8 cellular contexts compared by ENCODE assay signal in genomic region chr15:56886450-56886856, GRCh38. TPM values are rescaled to one million over a fixed set of nuclear protein-coding genes. Genes with fewer than 3 reads are reported as not detected.
DNase-seq lines count a peak whose midpoint lies in the region; TF ChIP-seq lines count a peak whose summit lies in the region.

No MANE protein-coding gene starts in this region.

- peaks cover 16% of the 10 kb centered on the region for H3F3A ChIP-seq in MM.1S (ENCODE audit: insufficient read depth, low read length)

- H3K27ac ChIP-seq in MM.1S (ENCODE audit: low read length) (peak overlapping the region; percentile 58; the same call in 1 of the 2 replicates), breast epithelium (peak overlapping the region; percentile 97 to 98)

- H3K9me3 ChIP-seq in ES-I3 (ENCODE audit: control insufficient read depth, insufficient read depth, low read length) (no peaks in the 10 kb centered on the region), MM.1S (replicated peaks; ENCODE audit: insufficient read depth, low read length) (no peaks in the 10 kb centered on the region), breast epithelium (no peaks in the 10 kb centered on the region), mononuclear cell (ENCODE audit: low read depth, low read length) (no peaks in the 10 kb centered on the region)

- DNase-seq in MM.1S (peak; percentile 15), breast epithelium (ENCODE audit: low spot score in 2 of 2) (no peak), DMS114 treated with DMSO at 0.1 percent for 48 hours (lab: John Stamatoyannopoulos, UW; ENCODE audit: unreplicated experiment) (no peak), T1000 (lab: John Stamatoyannopoulos, UW) (no peak), SHP77 treated with DMSO at 0.1 percent for 48 hours (lab: John Stamatoyannopoulos, UW) (no peak)
- no peak for DNase-seq in effector CD8-positive, alpha-beta T cell (lab: John Stamatoyannopoulos, UW)

- TF ChIP-seq POLR2A in breast epithelium (IDR thresholded peaks at IDR 0.05) = no peak

- no peaks in the 10 kb centered on the region for H3K9me2 ChIP-seq in MM.1S (replicated peaks; ENCODE audit: insufficient read depth, low read length)

- H2AFZ ChIP-seq in MM.1S (ENCODE audit: low read length) = peak overlapping the region; percentile 96

- H3K79me2 ChIP-seq in MM.1S (ENCODE audit: low read length) = no peaks in the 10 kb centered on the region

- H3K9ac ChIP-seq in ES-I3 (ENCODE audit: low read depth, low read length) (peak overlapping the region; percentile 49), MM.1S (ENCODE audit: low read length) (peak overlapping the region; percentile 82; the same call in 1 of the 2 replicates)

- intact Hi-C loops in breast epithelium (cut with DNase I; ENCODE audit: low total_unique reads) = no loop called here

- H3K27me3 ChIP-seq in MM.1S (replicated peaks; ENCODE audit: insufficient read depth, low read length) (no peaks in the 10 kb centered on the region), breast epithelium (no peaks in the 10 kb centered on the region), mononuclear cell (ENCODE audit: insufficient read depth, low read length) (no peaks in the 10 kb centered on the region)

- no peak for TF ChIP-seq CTCF in MM.1S (IDR thresholded peaks at IDR 0.05; ENCODE audit: low read length)
- no peak for TF ChIP-seq CTCF in breast epithelium (IDR thresholded peaks at IDR 0.05)

- peak overlapping the region; percentile 90 for H3K4me2 ChIP-seq in MM.1S (ENCODE audit: low read depth, low read length)

- H3K4me3 ChIP-seq in MM.1S (ENCODE audit: low read length) = peak overlapping the region; percentile 87
- H3K4me3 ChIP-seq in breast epithelium = peak overlapping the region; percentile 70 to 75 (median 71)
- H3K4me3 ChIP-seq in mononuclear cell (ENCODE audit: low read length) = peak overlapping the region; percentile 69

- H4K20me1 ChIP-seq in MM.1S (ENCODE audit: insufficient read depth, low read length) = no peaks in the 10 kb centered on the region

- peaks cover 5% of the 10 kb centered on the region; the same call in 1 of the 2 replicates for H3K4me1 ChIP-seq in ES-I3 (ENCODE audit: insufficient read depth, low read length)
- H3K4me1 ChIP-seq in MM.1S (ENCODE audit: low read length) = peaks cover 7% of the 10 kb centered on the region; the same call in 1 of the 2 replicates
- no peaks in the 10 kb centered on the region for H3K4me1 ChIP-seq in breast epithelium
- peaks cover 24% of the 10 kb centered on the region for H3K4me1 ChIP-seq in mononuclear cell (ENCODE audit: insufficient read depth, low read length)

- H3K36me3 ChIP-seq in ES-I3 (ENCODE audit: insufficient read depth, low read length) (no peaks in the 10 kb centered on the region), MM.1S (replicated peaks; ENCODE audit: insufficient read depth, low read length) (no peaks in the 10 kb centered on the region), breast epithelium (no peaks in the 10 kb centered on the region)

RNA-seq across cellular contexts. Expression of gene TCF12, which starts 32.0 kb away (rescaled TPM):
- 100 to 1,000 TPM; 164 to 198 (median 174) TPM for total RNA-seq in breast epithelium
- total RNA-seq in mononuclear cell = 45.8 TPM
